6 cellular contexts compared by ENCODE assay signal in genomic region chr7:120464104-120464503, GRCh38.
"Had no signal": no experiment of that assay in that cellular context is flagged by ENCODE, and none has a peak within 500 bp of the region (broad histone marks: within the 10 kb centered on the region; RNA-seq: fewer than 3 reads in every experiment).

No MANE protein-coding gene starts in this region.

- H3K4me3 ChIP-seq: GM12878 had no signal

- ATAC-seq: GM12878 had no signal

- FAIRE-seq: G401.6, GM12878, GM18507, GM19239 had no signal

- DNase-seq: GDM1, GF-D8 had no signal
